In genomic region chr16:79769320-79770243, GRCh38 we compare ENCODE assay signal across 1 cellular context.
TF ChIP-seq lines count a peak whose summit lies in the region.

No MANE protein-coding gene starts in this region.

TF ChIP-seq in K562, 482 proteins besides CTCF, POLR2A, EP300 and RAD21 (continued from another document):
- TF ChIP-seq, protein P1, sequence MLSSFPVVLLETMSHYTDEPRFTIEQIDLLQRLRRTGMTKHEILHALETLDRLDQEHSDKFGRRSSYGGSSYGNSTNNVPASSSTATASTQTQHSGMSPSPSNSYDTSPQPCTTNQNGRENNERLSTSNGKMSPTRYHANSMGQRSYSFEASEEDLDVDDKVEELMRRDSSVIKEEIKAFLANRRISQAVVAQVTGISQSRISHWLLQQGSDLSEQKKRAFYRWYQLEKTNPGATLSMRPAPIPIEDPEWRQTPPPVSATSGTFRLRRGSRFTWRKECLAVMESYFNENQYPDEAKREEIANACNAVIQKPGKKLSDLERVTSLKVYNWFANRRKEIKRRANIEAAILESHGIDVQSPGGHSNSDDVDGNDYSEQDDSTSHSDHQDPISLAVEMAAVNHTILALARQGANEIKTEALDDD (IDR thresholded peaks at IDR 0.05), result peak; percentile 44; the same call in 1 of the 2 replicates
- peak in 1 of 2 experiments; percentile 66; a peak in 1 of 4 replicates for TF ChIP-seq RCOR1 (IDR thresholded peaks at IDR 0.05; ENCODE audit: borderline replicate concordance in 1 of 2, low read depth in 2 of 2, low read length in 2 of 2)
- TF ChIP-seq ZNF395 (CRISPR knock-in tag; IDR thresholded peaks at IDR 0.05), result peak; percentile 21; the same call in 1 of the 2 replicates
